31 cellular contexts compared by ENCODE assay signal in genomic region chr1:238302646-238303045, GRCh38.
DNase-seq lines count a peak whose midpoint lies in the region; ATAC-seq and TF ChIP-seq lines count a peak whose summit lies in the region.
"Had no signal": no experiment of that assay in that cellular context is flagged by ENCODE, and none has a peak within 500 bp of the region (broad histone marks: within the 10 kb centered on the region; RNA-seq: fewer than 3 reads in every experiment).

No MANE protein-coding gene starts in this region.

- no peaks in the 10 kb centered on the region for H3K27me3 ChIP-seq in neural cell (ENCODE audit: insufficient read depth, low read depth, low read length)
- H3K27me3 ChIP-seq in upper lobe of left lung: no peaks in the 10 kb centered on the region
- H3K27me3 ChIP-seq: BE2C; BLaER1; BLaER1 treated with 17β-estradiol and CSF1 and Interleukin-3, amounts not matched to agents 10 nM and 100 nM had no signal

- peak; percentile 23 for TF ChIP-seq RAD21 in neural cell (conservative IDR thresholded peaks at IDR 0.05)

- no peak for ATAC-seq in upper lobe of left lung (ENCODE audit: low FRiP score in 2 of 2)
- ATAC-seq: A549; CD8-positive, alpha-beta T cell had no signal

- H2AFZ ChIP-seq in neural cell (ENCODE audit: low read depth, low read length): no peak overlapping the region

- DNase-seq in NCI-H82 (lab: John Stamatoyannopoulos, UW): peak; percentile 43
- DNase-seq in NCI-H82 treated with DMSO at 0.1 percent for 48 hours (lab: John Stamatoyannopoulos, UW; ENCODE audit: unreplicated experiment): no peak
- peak; percentile 53 for DNase-seq in NCI-H69 (lab: John Stamatoyannopoulos, UW)
- DNase-seq in activated T-cell treated with anti-CD3 and anti-CD28 coated beads for 4 hours: no peak
- DNase-seq in upper lobe of left lung: no peak
- DNase-seq: 8988T; ACHN; AML-193; BE2C; C1 segment of cervical spinal cord; Caco-2; Calu3; CD4-positive, alpha-beta memory T cell; CD4-positive, alpha-beta T cell; CD4-positive, CD25-positive, alpha-beta regulatory T cell; CD8-positive, alpha-beta memory T cell; CD8-positive, alpha-beta T cell; COR-L47; DMS 273 treated with DMSO at 0.1 percent for 48 hours; DMS153; DMS53; DMS79; DMS79 treated with DMSO at 0.1 percent for 48 hours; DND-41; EL had no signal

- peak; percentile 95 for TF ChIP-seq EP300 in neural cell (conservative IDR thresholded peaks at IDR 0.05; ENCODE audit: poor library complexity, severe bottlenecking)
- TF ChIP-seq EP300 in upper lobe of left lung (IDR thresholded peaks at IDR 0.05): no peak

- no peaks in the 10 kb centered on the region for H4K20me1 ChIP-seq in neural cell (ENCODE audit: insufficient read depth)
- H4K20me1 ChIP-seq: BLaER1; BLaER1 treated with 17β-estradiol and CSF1 and Interleukin-3, amounts not matched to agents 10 nM and 100 nM had no signal

- H3K9me2 ChIP-seq in neural cell (ENCODE audit: insufficient read depth, low read length): no peaks in the 10 kb centered on the region

- no peaks in the 10 kb centered on the region for H3K4me1 ChIP-seq in upper lobe of left lung
- H3K4me1 ChIP-seq: A549; BE2C; BLaER1; BLaER1 treated with 17β-estradiol and CSF1 and Interleukin-3, amounts not matched to agents 10 nM and 100 nM; Caco-2 had no signal

- H3F3A ChIP-seq in neural cell (ENCODE audit: insufficient read depth, low read length, poor library complexity, severe bottlenecking): no peaks in the 10 kb centered on the region

- TF ChIP-seq CTCF in neural cell (IDR thresholded peaks at IDR 0.05; ENCODE audit: poor library complexity, severe bottlenecking) (no peak), upper lobe of left lung (IDR thresholded peaks at IDR 0.05) (no peak)

- H3K4me3 ChIP-seq in neural cell (ENCODE audit: low read length): no peak overlapping the region
- H3K4me3 ChIP-seq in upper lobe of left lung: no peak overlapping the region
- H3K4me3 ChIP-seq: A549; BLaER1; BLaER1 treated with 17β-estradiol and CSF1 and Interleukin-3, amounts not matched to agents 10 nM and 100 nM had no signal

- H3K27ac ChIP-seq in neural cell (ENCODE audit: low read length) (no peak overlapping the region), upper lobe of left lung (no peak overlapping the region)
- H3K27ac ChIP-seq: 22Rv1; A549; BLaER1; BLaER1 treated with 17β-estradiol and CSF1 and Interleukin-3, amounts not matched to agents 10 nM and 100 nM; C4-2B had no signal

- no peak for TF ChIP-seq POLR2A in upper lobe of left lung (IDR thresholded peaks at IDR 0.05)

- H3K36me3 ChIP-seq in neural cell (ENCODE audit: insufficient read depth, low read length): no peaks in the 10 kb centered on the region
- no peaks in the 10 kb centered on the region for H3K36me3 ChIP-seq in upper lobe of left lung
- H3K36me3 ChIP-seq: BE2C; BLaER1; BLaER1 treated with 17β-estradiol and CSF1 and Interleukin-3, amounts not matched to agents 10 nM and 100 nM had no signal

- no peaks in the 10 kb centered on the region for H3K79me2 ChIP-seq in neural cell (replicated peaks; ENCODE audit: insufficient read depth, low read length)

- H3K4me2 ChIP-seq in neural cell (ENCODE audit: low read length): peak overlapping the region; percentile 10
- H3K4me2 ChIP-seq: A549; BLaER1; BLaER1 treated with 17β-estradiol and CSF1 and Interleukin-3, amounts not matched to agents 10 nM and 100 nM had no signal

- peaks cover under 1% of the 10 kb centered on the region for H3K9me3 ChIP-seq in neural cell (ENCODE audit: low read length)
- no peaks in the 10 kb centered on the region for H3K9me3 ChIP-seq in upper lobe of left lung
- H3K9me3 ChIP-seq: A549, BE2C, Caco-2 had no signal

- H3K9ac ChIP-seq in neural cell (ENCODE audit: low read length): no peak overlapping the region
- H3K9ac ChIP-seq: BLaER1; BLaER1 treated with 17β-estradiol and CSF1 and Interleukin-3, amounts not matched to agents 10 nM and 100 nM had no signal

TF ChIP-seq in neural cell, 6 proteins besides CTCF, POLR2A, EP300 and RAD21:
- no peak for TF ChIP-seq REST (IDR thresholded peaks at IDR 0.05; ENCODE audit: borderline replicate concordance)
- TF ChIP-seq TAF1 (IDR thresholded peaks at IDR 0.05; ENCODE audit: low read depth): no peak
- TF ChIP-seq EZH2 (IDR thresholded peaks at IDR 0.05; ENCODE audit: borderline replicate concordance, insufficient read depth, low read length, poor library complexity, severe bottlenecking): no peak
- TF ChIP-seq SMC3 (conservative IDR thresholded peaks at IDR 0.05; ENCODE audit: poor library complexity): no peak
- no peak for TF ChIP-seq MXI1 (conservative IDR thresholded peaks at IDR 0.05; ENCODE audit: poor library complexity, severe bottlenecking)
- peak; percentile 77 for TF ChIP-seq POLR2AphosphoS5 (IDR thresholded peaks at IDR 0.05)
TF ChIP-seq in neural cell: peak in this region for 1.

Comparison
In these comparisons a context has a peak if more than half of its experiments do, and no peak if none do; other contexts are left out.
1. DNase-seq: peak in NCI-H82 (single experiment) and NCI-H69 (single experiment); none in NCI-H82 treated with DMSO at 0.1 percent for 48 hours (single experiment), activated T-cell treated with anti-CD3 and anti-CD28 coated beads for 4 hours (single experiment) and upper lobe of left lung (0 of 2).